In genomic region chr11:10540915-10541591, GRCh38 we compare ENCODE assay signal across 1 cellular context.
TF ChIP-seq lines count a peak whose summit lies in the region.

Gene RNF141 (minus strand): TSS chr11:10541187. CDS start chr11:10534158, 7,029 bp downstream.

TF ChIP-seq in K562, 482 proteins besides CTCF, POLR2A, EP300 and RAD21 (continued from another document and continues in another):
- TF ChIP-seq ZNF253 (CRISPR knock-in tag; conservative IDR thresholded peaks at IDR 0.05) (no peak), FOSL1 (tag; conservative IDR thresholded peaks at IDR 0.05) (no peak), PTBP1 (IDR thresholded peaks at IDR 0.05; ENCODE audit: low read depth, low read length) (no peak), ARID2 (IDR thresholded peaks at IDR 0.05) (no peak), PHF8 (IDR thresholded peaks at IDR 0.05; ENCODE audit: borderline replicate concordance, low read length) (peak; percentile 96), CLOCK (CRISPR knock-in tag; IDR thresholded peaks at IDR 0.05; ENCODE audit: borderline replicate concordance) (no peak), SIN3A (IDR thresholded peaks at IDR 0.05; ENCODE audit: borderline replicate concordance in 2 of 2, control insufficient read depth in 1 of 2, low read depth in 2 of 2, low read length in 2 of 2) (peak; percentile 77 to 85; a peak in 3 of 4 replicates), KAT8 (IDR thresholded peaks at IDR 0.05; ENCODE audit: low read depth) (no peak), STAT5B (CRISPR knock-in tag; IDR thresholded peaks at IDR 0.05) (no peak), GABPA (tag; conservative IDR thresholded peaks at IDR 0.05; ENCODE audit: low read depth) (0 out of 2 replicates have a peak, but pooled peaks have one; percentile 23), ZNF785 (CRISPR knock-in tag; IDR thresholded peaks at IDR 0.05) (no peak), NR2C1 (IDR thresholded peaks at IDR 0.05) (0 out of 2 replicates have a peak, but pooled peaks have one; percentile 33), NR2C1 (tag; IDR thresholded peaks at IDR 0.05) (no peak), SAP30 (IDR thresholded peaks at IDR 0.05; ENCODE audit: borderline replicate concordance, insufficient read depth, low read depth, low read length, poor library complexity, severe bottlenecking) (peak; percentile 90), ZSCAN32 (CRISPR knock-in tag; IDR thresholded peaks at IDR 0.05) (no peak), E2F1 (CRISPR knock-in tag; IDR thresholded peaks at IDR 0.05) (no peak; the same call in 1 of the 2 replicates), FUS (optimal IDR thresholded peaks at IDR 0.05; ENCODE audit: low read depth, low read length) (peak; percentile 69), ZNF121 (CRISPR knock-in tag; conservative IDR thresholded peaks at IDR 0.05) (no peak), NFATC3 (IDR thresholded peaks at IDR 0.05) (no peak), KLF1 (tag; IDR thresholded peaks at IDR 0.05) (no peak), ZBTB8A (IDR thresholded peaks at IDR 0.05; ENCODE audit: partially characterized antibody) (no peak), E2F4 (CRISPR knock-in tag; IDR thresholded peaks at IDR 0.05; ENCODE audit: low read depth) (no peak), ZBTB33 (CRISPR knock-in tag; IDR thresholded peaks at IDR 0.05) (peak; percentile 14; the same call in 1 of the 2 replicates), ZNF589 (CRISPR knock-in tag; IDR thresholded peaks at IDR 0.05; ENCODE audit: low read depth) (peak; percentile 69; the same call in 1 of the 2 replicates), SUPT5H (IDR thresholded peaks at IDR 0.05) (peak; percentile 94), TBP (optimal IDR thresholded peaks at IDR 0.05; ENCODE audit: low read depth, low read length) (peak; percentile 86), ZNF316 (IDR thresholded peaks at IDR 0.05) (no peak), IRF9 (tag; IDR thresholded peaks at IDR 0.05) (no peak), ZZZ3 (IDR thresholded peaks at IDR 0.05) (no peak), CXXC5 (CRISPR knock-in tag; IDR thresholded peaks at IDR 0.05) (peak; percentile 99), MED1 (CRISPR knock-in tag; IDR thresholded peaks at IDR 0.05; ENCODE audit: borderline replicate concordance) (no peak), TFAP4 (CRISPR knock-in tag; IDR thresholded peaks at IDR 0.05; ENCODE audit: borderline replicate concordance) (peak; percentile 93), NCOR1 (IDR thresholded peaks at IDR 0.05) (no peak), RCOR1 (IDR thresholded peaks at IDR 0.05; ENCODE audit: borderline replicate concordance in 1 of 2, low read depth in 2 of 2, low read length in 2 of 2) (peak in 1 of 2 experiments; percentile 71; a peak in 1 of 4 replicates), THRA (IDR thresholded peaks at IDR 0.05) (no peak), CBX5 (IDR thresholded peaks at IDR 0.05; ENCODE audit: borderline replicate concordance, low read depth) (no peak), MCM3 (IDR thresholded peaks at IDR 0.05) (no peak), POLR2G (IDR thresholded peaks at IDR 0.05; ENCODE audit: low read depth, low read length) (peak; percentile 99), FIP1L1 (IDR thresholded peaks at IDR 0.05; ENCODE audit: low read depth, low read length, poor library complexity, severe bottlenecking) (peak; percentile 42), E2F5 (CRISPR knock-in tag; IDR thresholded peaks at IDR 0.05) (0 out of 2 replicates have a peak, but pooled peaks have one; percentile 37), RUNX1 (IDR thresholded peaks at IDR 0.05; ENCODE audit: low read depth) (peak; percentile 39; the same call in 1 of the 2 replicates), TCF3 (CRISPR knock-in tag; IDR thresholded peaks at IDR 0.05) (no peak), ZNF780A (CRISPR knock-in tag; IDR thresholded peaks at IDR 0.05) (no peak), ZNF639 (CRISPR knock-in tag; conservative IDR thresholded peaks at IDR 0.05 in 1 of 2, IDR thresholded peaks at IDR 0.05 in 1 of 2) (no peak), HDGF (IDR thresholded peaks at IDR 0.05) (no peak), MAFF (IDR thresholded peaks at IDR 0.05; ENCODE audit: low read length) (no peak), ARID4B (CRISPR knock-in tag; IDR thresholded peaks at IDR 0.05) (peak; percentile 87), DNMT1 (IDR thresholded peaks at IDR 0.05) (no peak), ZNF512 (tag; IDR thresholded peaks at IDR 0.05) (no peak)
